In genomic region chr4:139455187-139455586, GRCh38 we compare ENCODE assay signal across 8 cellular contexts. TPM values are rescaled to one million over a fixed set of nuclear protein-coding genes. Genes with fewer than 3 reads are reported as not detected.
DNase-seq lines count a peak whose midpoint lies in the region; ATAC-seq and TF ChIP-seq lines count a peak whose summit lies in the region.

No MANE protein-coding gene starts in this region.

- H3K9ac ChIP-seq in SU-DHL-6 (ENCODE audit: low read length), result peak overlapping the region; percentile 86
- peak overlapping the region in 2 of 3 donors; percentile 83 to 98 for H3K9ac ChIP-seq in skeletal muscle tissue (ENCODE audit: low read depth in 1 of 3, low read length in 3 of 3)

- no peak for ATAC-seq in right cardiac atrium
- no peak for ATAC-seq in GM21717 (IDR thresholded peaks at IDR 0.05; ENCODE audit: unreplicated experiment)

- no peak for DNase-seq in H7
- DNase-seq in right cardiac atrium, result no peak
- DNase-seq in ecto neural progenitor cell (ENCODE audit: low spot score), result no peak
- no peak for DNase-seq in ureter (ENCODE audit: low spot score)
- DNase-seq in A172 (ENCODE audit: low spot score), result no peak

- H3F3A ChIP-seq in SU-DHL-6 (ENCODE audit: insufficient read depth), result peaks cover 9% of the 10 kb centered on the region

- H3K9me3 ChIP-seq in SU-DHL-6 (ENCODE audit: insufficient read depth, low read length) (no peaks in the 10 kb centered on the region), right cardiac atrium (ENCODE audit: control insufficient read depth, low read length) (no peaks in the 10 kb centered on the region), skeletal muscle tissue (ENCODE audit: control insufficient read depth in 3 of 3, low read length in 3 of 3) (no peaks in the 10 kb centered on the region)

- intact Hi-C loops in right cardiac atrium (cut with DNase I), result no loop called here

- H3K4me1 ChIP-seq in right cardiac atrium (ENCODE audit: control insufficient read depth, insufficient read depth, low read length) (no peaks in the 10 kb centered on the region), skeletal muscle tissue (ENCODE audit: control insufficient read depth in 3 of 3, insufficient read depth in 3 of 3, low read length in 3 of 3) (peaks cover 16 to 28% (median 27%) of the 10 kb centered on the region in 3 donors)

- no peak for TF ChIP-seq CTCF in SU-DHL-6 (IDR thresholded peaks at IDR 0.05; ENCODE audit: insufficient read depth, low read length, poor library complexity, severe bottlenecking)

- H3K36me3 ChIP-seq in H7 (replicated peaks; ENCODE audit: control insufficient read depth, insufficient read depth, low read length) (no peaks in the 10 kb centered on the region), SU-DHL-6 (ENCODE audit: low read length) (no peaks in the 10 kb centered on the region), skeletal muscle tissue (ENCODE audit: control insufficient read depth in 3 of 3, insufficient read depth in 3 of 3, low read length in 3 of 3) (no peaks in the 10 kb centered on the region)

- no peak overlapping the region for H2AFZ ChIP-seq in SU-DHL-6 (ENCODE audit: low read depth, low read length, severe bottlenecking)

- H3K27me3 ChIP-seq in H7 (ENCODE audit: control insufficient read depth, insufficient read depth, low read length) (no peaks in the 10 kb centered on the region), SU-DHL-6 (ENCODE audit: low read length) (no peaks in the 10 kb centered on the region), right cardiac atrium (ENCODE audit: control insufficient read depth, insufficient read depth) (no peaks in the 10 kb centered on the region), skeletal muscle tissue (ENCODE audit: control insufficient read depth in 3 of 3, insufficient read depth in 3 of 3, low read length in 3 of 3) (no peaks in the 10 kb centered on the region)

- peaks cover 53% of the 10 kb centered on the region for H3K79me2 ChIP-seq in SU-DHL-6 (ENCODE audit: insufficient read depth, low read length)

- H3K4me3 ChIP-seq in H7 (ENCODE audit: insufficient read depth, low read depth, low read length) (peak overlapping the region; percentile 90), SU-DHL-6 (ENCODE audit: insufficient read depth, low read length, poor library complexity, severe bottlenecking) (peak overlapping the region; percentile 87), right cardiac atrium (ENCODE audit: low read length) (peak overlapping the region; percentile 83), skeletal muscle tissue (ENCODE audit: low read length in 3 of 3) (peak overlapping the region; percentile 93 to 98 (median 96))

- 34% methylated on average over 6 of the region's 6 CpGs for WGBS in right cardiac atrium

- H3K27ac ChIP-seq in SU-DHL-6 (ENCODE audit: low read depth, low read length) (no peak overlapping the region), right cardiac atrium (ENCODE audit: low read length) (no peak overlapping the region), skeletal muscle tissue (ENCODE audit: low read depth, low read length) (no peak overlapping the region)

- H4K20me1 ChIP-seq in SU-DHL-6 (ENCODE audit: low read depth, low read length), result no peaks in the 10 kb centered on the region

- H3K4me2 ChIP-seq in SU-DHL-6 (ENCODE audit: low read depth, low read length, poor library complexity, severe bottlenecking), result peak overlapping the region; percentile 98

- H3K9me2 ChIP-seq in SU-DHL-6 (replicated peaks; ENCODE audit: insufficient read depth, low read length), result no peaks in the 10 kb centered on the region

RNA-seq across cellular contexts. Expression of gene RAB33B, which starts 1.3 kb away (rescaled TPM):
- total RNA-seq in H7 (2014; rRNA removed; shearing (Covaris generic)), result 5.6 and 7.9 TPM in 2 replicates
- total RNA-seq in right cardiac atrium (1 to 10 TPM; 6.9 to 7.9 (median 7.3) TPM), skeletal muscle tissue (11.5 TPM), ureter (9.4 TPM)
- polyA plus RNA-seq in right cardiac atrium, result 3.5 TPM
- total RNA-seq in A172 (2014; rRNA removed; shearing (Covaris generic)), result 4.2 and 5.4 TPM in 2 replicates
